ENCODE assay signal across 16 cellular contexts in the genomic region with DNA sequence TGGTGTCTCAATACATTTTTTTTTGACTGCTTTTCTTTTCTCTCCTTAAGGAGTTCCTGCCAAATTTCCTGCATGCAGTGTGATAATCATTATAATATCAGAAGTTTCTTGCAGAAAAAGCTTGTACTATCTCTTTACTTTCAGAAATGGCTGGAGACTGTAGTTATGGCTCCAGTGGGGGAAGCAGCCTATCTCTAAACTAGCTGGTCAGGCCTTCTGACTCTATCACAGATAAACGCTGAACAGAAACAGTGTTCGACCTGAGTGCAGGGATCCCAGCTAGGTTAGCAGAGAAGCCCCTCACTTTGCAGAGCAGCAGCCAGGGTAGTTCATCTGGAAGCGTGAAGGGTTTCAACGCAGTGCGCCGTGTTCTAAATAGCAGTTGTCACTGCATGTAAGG. TPM values are rescaled to one million over a fixed set of nuclear protein-coding genes. Genes with fewer than 3 reads are reported as not detected.
DNase-seq lines count a peak whose midpoint lies in the region; ATAC-seq and TF ChIP-seq lines count a peak whose summit lies in the region.
"Had no signal": no experiment of that assay in that cellular context is flagged by ENCODE, and none has a peak within 500 bp of the region (broad histone marks: within the 10 kb centered on the region; RNA-seq: fewer than 3 reads in every experiment).

No MANE protein-coding gene starts in this region.

- intact Hi-C loops in Right ventricle myocardium inferior (cut with DNase I), result no loop called here
- intact Hi-C loops in vagina (cut with DNase I), result loop anchor here (2.0 kb wide), 1 partner anchor 29 kb away; no protein-coding TSS in a partner anchor
- intact Hi-C loops in upper lobe of right lung (cut with DNase I), result no loop called here

- H3K27me3 ChIP-seq in right atrium auricular region, result no peaks in the 10 kb centered on the region
- H3K27me3 ChIP-seq in suprapubic skin, result no peaks in the 10 kb centered on the region
- no peaks in the 10 kb centered on the region for H3K27me3 ChIP-seq in vagina
- no peaks in the 10 kb centered on the region for H3K27me3 ChIP-seq in upper lobe of right lung
- H3K27me3 ChIP-seq: foreskin keratinocyte had no signal

- H3K36me3 Mint-ChIP-seq in WTC11, result peaks cover 17% of the 10 kb centered on the region

- CTCF ChIA-PET in WTC11 (lab: Charles Lee), result interaction anchor here (1.2 to 1.3 kb wide), 2 partner anchors 31 to 54 kb away, joined by 3 to 4 read pairs; no protein-coding TSS in a partner anchor

- POLR2A ChIA-PET in WTC11 (lab: Charles Lee), result no interaction called here

- DNase-seq in Right ventricle myocardium inferior (ENCODE audit: missing footprints), result peak; percentile 15
- DNase-seq in right atrium auricular region (ENCODE audit: low spot score), result no peak
- no peak for DNase-seq in WTC11 (ENCODE audit: low spot score)
- peak; percentile 70 to 90 for DNase-seq in erythroblast (lab: John Stamatoyannopoulos, UW)
- no peak for DNase-seq in suprapubic skin (ENCODE audit: low spot score in 2 of 2)
- DNase-seq in vagina (ENCODE audit: extremely low spot score in 2 of 2), result no peak
- no peak for DNase-seq in AML-193 (lab: John Stamatoyannopoulos, UW)
- DNase-seq in upper lobe of right lung, result no peak
- DNase-seq: activated effector memory CD4-positive, alpha-beta T cell treated with anti-CD3 and anti-CD28 coated beads, Interleukin-2, amount 50 U/mL, for 16 hours; effector memory CD4-positive, alpha-beta T cell; foreskin keratinocyte; NCI-H446; small intestine had no signal

- H3K27ac ChIP-seq in right atrium auricular region (no peak overlapping the region), suprapubic skin (no peak overlapping the region), vagina (no peak overlapping the region), upper lobe of right lung (no peak overlapping the region)
- H3K27ac ChIP-seq: foreskin keratinocyte, parathyroid adenoma had no signal

- H3K4me1 Mint-ChIP-seq in WTC11, result peaks cover 10% of the 10 kb centered on the region

- TF ChIP-seq POLR2A in erythroblast (IDR thresholded peaks at IDR 0.05; ENCODE audit: low read length) (peak; percentile 24), suprapubic skin (IDR thresholded peaks at IDR 0.05) (no peak), vagina (IDR thresholded peaks at IDR 0.05) (no peak)

- H3K4me1 ChIP-seq in right atrium auricular region (peaks cover 0 to 15% of the 10 kb centered on the region in 2 donors), suprapubic skin (peaks cover 10% of the 10 kb centered on the region), vagina (peaks cover 14% of the 10 kb centered on the region), upper lobe of right lung (peaks cover 5% of the 10 kb centered on the region)
- H3K4me1 ChIP-seq: foreskin keratinocyte, parathyroid adenoma had no signal

- H3K4me3 Mint-ChIP-seq in WTC11, result peak overlapping the region; percentile 84

- 94% methylated on average over 6 of the region's 6 CpGs for WGBS in suprapubic skin

- no peaks in the 10 kb centered on the region for H3K36me3 ChIP-seq in right atrium auricular region
- no peaks in the 10 kb centered on the region for H3K36me3 ChIP-seq in suprapubic skin
- H3K36me3 ChIP-seq in vagina, result no peaks in the 10 kb centered on the region
- no peaks in the 10 kb centered on the region for H3K36me3 ChIP-seq in upper lobe of right lung

- H3K9me3 ChIP-seq in right atrium auricular region, result no peaks in the 10 kb centered on the region
- H3K9me3 ChIP-seq in suprapubic skin, result no peaks in the 10 kb centered on the region
- no peaks in the 10 kb centered on the region for H3K9me3 ChIP-seq in vagina
- no peaks in the 10 kb centered on the region for H3K9me3 ChIP-seq in upper lobe of right lung

- ATAC-seq in Right ventricle myocardium inferior (no peak), WTC11 (no peak), upper lobe of right lung (no peak)
- ATAC-seq: activated CD4-positive, CD25-positive, alpha-beta regulatory T cell treated with anti-CD3 and anti-CD28 coated beads, Interleukin-2, amount 50 U/mL, for 24 hours; foreskin keratinocyte; SK-N-SH treated with all-trans-retinoic acid at 6 μM for 48 hours had no signal

- H3K27ac Mint-ChIP-seq in WTC11, result no peak overlapping the region

- TF ChIP-seq EP300 in suprapubic skin (IDR thresholded peaks at IDR 0.05), result no peak

- peaks cover 5% of the 10 kb centered on the region; the same call in 1 of the 2 replicates for H3K27me3 Mint-ChIP-seq in WTC11 (ENCODE audit: low read depth)

- H3K4me3 ChIP-seq in right atrium auricular region (no peak overlapping the region), suprapubic skin (no peak overlapping the region), vagina (no peak overlapping the region), upper lobe of right lung (no peak overlapping the region)

- no peaks in the 10 kb centered on the region for H3K9me3 Mint-ChIP-seq in WTC11

- TF ChIP-seq CTCF in right atrium auricular region (IDR thresholded peaks at IDR 0.05) (no peak), WTC11 (IDR thresholded peaks at IDR 0.05) (no peak), suprapubic skin (IDR thresholded peaks at IDR 0.05) (no peak), vagina (IDR thresholded peaks at IDR 0.05) (no peak), upper lobe of right lung (IDR thresholded peaks at IDR 0.05) (no peak)

TF ChIP-seq in WTC11, 78 proteins besides CTCF, POLR2A, EP300 and RAD21 (continues in another document):
- TF ChIP-seq FOXJ3 (CRISPR knock-in tag; IDR thresholded peaks at IDR 0.05; ENCODE audit: borderline replicate concordance), result no peak
- no peak for TF ChIP-seq KAT7 (CRISPR knock-in tag; IDR thresholded peaks at IDR 0.05; ENCODE audit: borderline replicate concordance)
- TF ChIP-seq, protein P1, sequence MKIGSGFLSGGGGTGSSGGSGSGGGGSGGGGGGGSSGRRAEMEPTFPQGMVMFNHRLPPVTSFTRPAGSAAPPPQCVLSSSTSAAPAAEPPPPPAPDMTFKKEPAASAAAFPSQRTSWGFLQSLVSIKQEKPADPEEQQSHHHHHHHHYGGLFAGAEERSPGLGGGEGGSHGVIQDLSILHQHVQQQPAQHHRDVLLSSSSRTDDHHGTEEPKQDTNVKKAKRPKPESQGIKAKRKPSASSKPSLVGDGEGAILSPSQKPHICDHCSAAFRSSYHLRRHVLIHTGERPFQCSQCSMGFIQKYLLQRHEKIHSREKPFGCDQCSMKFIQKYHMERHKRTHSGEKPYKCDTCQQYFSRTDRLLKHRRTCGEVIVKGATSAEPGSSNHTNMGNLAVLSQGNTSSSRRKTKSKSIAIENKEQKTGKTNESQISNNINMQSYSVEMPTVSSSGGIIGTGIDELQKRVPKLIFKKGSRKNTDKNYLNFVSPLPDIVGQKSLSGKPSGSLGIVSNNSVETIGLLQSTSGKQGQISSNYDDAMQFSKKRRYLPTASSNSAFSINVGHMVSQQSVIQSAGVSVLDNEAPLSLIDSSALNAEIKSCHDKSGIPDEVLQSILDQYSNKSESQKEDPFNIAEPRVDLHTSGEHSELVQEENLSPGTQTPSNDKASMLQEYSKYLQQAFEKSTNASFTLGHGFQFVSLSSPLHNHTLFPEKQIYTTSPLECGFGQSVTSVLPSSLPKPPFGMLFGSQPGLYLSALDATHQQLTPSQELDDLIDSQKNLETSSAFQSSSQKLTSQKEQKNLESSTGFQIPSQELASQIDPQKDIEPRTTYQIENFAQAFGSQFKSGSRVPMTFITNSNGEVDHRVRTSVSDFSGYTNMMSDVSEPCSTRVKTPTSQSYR (CRISPR knock-in tag; IDR thresholded peaks at IDR 0.05), result no peak
- TF ChIP-seq ZNF138 (CRISPR knock-in tag; conservative IDR thresholded peaks at IDR 0.05), result no peak
- TF ChIP-seq NFYB (CRISPR knock-in tag; conservative IDR thresholded peaks at IDR 0.05; ENCODE audit: low read depth), result no peak
- TF ChIP-seq ZNF425 (CRISPR knock-in tag; conservative IDR thresholded peaks at IDR 0.05), result no peak
- TF ChIP-seq ATF3 (CRISPR knock-in tag; conservative IDR thresholded peaks at IDR 0.05), result no peak
- TF ChIP-seq IRF2 (CRISPR knock-in tag; IDR thresholded peaks at IDR 0.05; ENCODE audit: borderline replicate concordance, low read depth), result no peak
- TF ChIP-seq, protein P2, sequence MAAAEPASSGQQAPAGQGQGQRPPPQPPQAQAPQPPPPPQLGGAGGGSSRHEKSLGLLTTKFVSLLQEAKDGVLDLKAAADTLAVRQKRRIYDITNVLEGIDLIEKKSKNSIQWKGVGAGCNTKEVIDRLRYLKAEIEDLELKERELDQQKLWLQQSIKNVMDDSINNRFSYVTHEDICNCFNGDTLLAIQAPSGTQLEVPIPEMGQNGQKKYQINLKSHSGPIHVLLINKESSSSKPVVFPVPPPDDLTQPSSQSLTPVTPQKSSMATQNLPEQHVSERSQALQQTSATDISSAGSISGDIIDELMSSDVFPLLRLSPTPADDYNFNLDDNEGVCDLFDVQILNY (CRISPR knock-in tag; IDR thresholded peaks at IDR 0.05), result no peak
- no peak for TF ChIP-seq TEAD4 (CRISPR knock-in tag; IDR thresholded peaks at IDR 0.05)
- TF ChIP-seq ZNF416 (CRISPR knock-in tag; IDR thresholded peaks at IDR 0.05), result no peak

RNA-seq across cellular contexts. Expression of gene CCNE1, which starts 1.9 kb away (rescaled TPM):
- 3.1 TPM for total RNA-seq in Right ventricle myocardium inferior
- total RNA-seq in right atrium auricular region, result 1 to 10 TPM; 4.4 to 5.5 TPM
- 34.4 to 36.0 TPM (median 35.0 TPM) in 3 replicates for total RNA-seq in WTC11 (2021)
- 10 to 100 TPM in 1 of 4 donors, 1 to 10 TPM in 3; 2.5 to 11.0 (median 6.0) TPM for total RNA-seq in suprapubic skin
- 3.2 TPM for total RNA-seq in vagina
- 0.55 TPM for total RNA-seq in upper lobe of right lung

Comparison
In these comparisons a context has a peak if more than half of its experiments do, and no peak if none do; other contexts are left out.
1. DNase-seq: peak in Right ventricle myocardium inferior (single experiment) and erythroblast (2 of 2); none in right atrium auricular region (single experiment), WTC11 (single experiment), suprapubic skin (0 of 2), vagina (0 of 2), AML-193 (0 of 2) and upper lobe of right lung (single experiment).